ENCODE assay signal across 1 cellular context in the genomic region with DNA sequence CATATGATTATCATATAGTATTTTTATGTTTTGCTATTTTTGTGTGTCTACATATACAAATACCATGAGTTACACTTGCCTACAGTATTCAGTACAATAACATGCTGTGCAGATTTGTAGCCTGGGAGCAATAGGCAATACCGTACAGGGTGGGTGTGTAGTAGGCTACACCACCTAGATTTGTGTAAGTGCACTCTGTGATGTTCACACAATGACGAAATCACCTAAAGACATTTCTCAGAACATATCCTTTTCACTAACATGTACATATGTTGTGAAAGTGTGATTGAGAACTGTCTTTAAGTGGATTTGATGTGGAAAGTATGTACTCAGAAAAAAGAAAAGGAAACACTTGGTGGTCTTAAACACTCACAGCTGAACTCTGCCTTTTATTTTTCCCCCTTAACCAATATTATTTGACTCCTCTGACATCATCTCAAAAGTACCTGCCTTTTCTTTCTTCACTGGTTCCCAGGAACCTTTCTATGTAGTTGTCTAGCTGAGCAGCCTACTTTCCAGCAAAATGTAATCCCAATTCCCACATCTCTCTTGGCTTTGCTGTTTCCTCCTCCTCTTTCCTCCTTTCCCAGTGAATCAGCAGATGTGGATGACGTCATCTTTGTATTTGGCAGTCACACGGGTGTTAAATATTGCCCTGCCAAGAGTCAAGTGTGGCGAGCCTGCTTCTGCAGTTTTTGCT.
TF ChIP-seq lines count a peak whose summit lies in the region.

No MANE protein-coding gene starts in this region.

TF ChIP-seq in K562, 482 proteins besides CTCF, POLR2A, EP300 and RAD21 (continued from another document and continues in another):
- TF ChIP-seq, protein P1, sequence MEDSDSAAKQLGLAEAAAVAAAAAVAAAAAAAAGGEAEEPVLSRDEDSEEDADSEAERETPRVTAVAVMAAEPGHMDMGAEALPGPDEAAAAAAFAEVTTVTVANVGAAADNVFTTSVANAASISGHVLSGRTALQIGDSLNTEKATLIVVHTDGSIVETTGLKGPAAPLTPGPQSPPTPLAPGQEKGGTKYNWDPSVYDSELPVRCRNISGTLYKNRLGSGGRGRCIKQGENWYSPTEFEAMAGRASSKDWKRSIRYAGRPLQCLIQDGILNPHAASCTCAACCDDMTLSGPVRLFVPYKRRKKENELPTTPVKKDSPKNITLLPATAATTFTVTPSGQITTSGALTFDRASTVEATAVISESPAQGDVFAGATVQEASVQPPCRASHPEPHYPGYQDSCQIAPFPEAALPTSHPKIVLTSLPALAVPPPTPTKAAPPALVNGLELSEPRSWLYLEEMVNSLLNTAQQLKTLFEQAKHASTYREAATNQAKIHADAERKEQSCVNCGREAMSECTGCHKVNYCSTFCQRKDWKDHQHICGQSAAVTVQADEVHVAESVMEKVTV (CRISPR knock-in tag; IDR thresholded peaks at IDR 0.05): no peak
- TF ChIP-seq, protein P2, sequence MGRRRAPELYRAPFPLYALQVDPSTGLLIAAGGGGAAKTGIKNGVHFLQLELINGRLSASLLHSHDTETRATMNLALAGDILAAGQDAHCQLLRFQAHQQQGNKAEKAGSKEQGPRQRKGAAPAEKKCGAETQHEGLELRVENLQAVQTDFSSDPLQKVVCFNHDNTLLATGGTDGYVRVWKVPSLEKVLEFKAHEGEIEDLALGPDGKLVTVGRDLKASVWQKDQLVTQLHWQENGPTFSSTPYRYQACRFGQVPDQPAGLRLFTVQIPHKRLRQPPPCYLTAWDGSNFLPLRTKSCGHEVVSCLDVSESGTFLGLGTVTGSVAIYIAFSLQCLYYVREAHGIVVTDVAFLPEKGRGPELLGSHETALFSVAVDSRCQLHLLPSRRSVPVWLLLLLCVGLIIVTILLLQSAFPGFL (CRISPR knock-in tag; IDR thresholded peaks at IDR 0.05): no peak
- TF ChIP-seq ZNF253 (CRISPR knock-in tag; conservative IDR thresholded peaks at IDR 0.05) (no peak), SETDB1 (IDR thresholded peaks at IDR 0.05; ENCODE audit: low read length) (no peak), RFX1 (IDR thresholded peaks at IDR 0.05) (no peak), ARID2 (IDR thresholded peaks at IDR 0.05) (no peak), RBM22 (IDR thresholded peaks at IDR 0.05; ENCODE audit: low read depth, low read length, poor library complexity, severe bottlenecking) (no peak), SIX5 (IDR thresholded peaks at IDR 0.05; ENCODE audit: borderline replicate concordance in 1 of 2, insufficient read depth in 1 of 2, low read depth in 1 of 2, low read length in 2 of 2) (no peak), POLR3G (IDR thresholded peaks at IDR 0.05; ENCODE audit: extremely low read depth, insufficient read length, insufficient replicate concordance) (no peak), DPF2 (IDR thresholded peaks at IDR 0.05) (peak; percentile 78), TSC22D4 (tag; IDR thresholded peaks at IDR 0.05) (no peak), KAT2B (IDR thresholded peaks at IDR 0.05; ENCODE audit: low read depth, low read length) (no peak), SNIP1 (IDR thresholded peaks at IDR 0.05; ENCODE audit: low read depth) (no peak), ZNF584 (CRISPR knock-in tag; IDR thresholded peaks at IDR 0.05; ENCODE audit: low read depth) (no peak), ZNF197 (CRISPR knock-in tag; IDR thresholded peaks at IDR 0.05; ENCODE audit: low read depth) (no peak), ZNF830 (CRISPR knock-in tag; IDR thresholded peaks at IDR 0.05) (no peak), TCF7L2 (IDR thresholded peaks at IDR 0.05; ENCODE audit: low read depth, low read length) (no peak), HIVEP1 (CRISPR knock-in tag; IDR thresholded peaks at IDR 0.05) (peak; percentile 61; the same call in 1 of the 2 replicates), ZNF41 (CRISPR knock-in tag; conservative IDR thresholded peaks at IDR 0.05) (no peak), KDM4B (IDR thresholded peaks at IDR 0.05; ENCODE audit: borderline replicate concordance in 2 of 2, low read depth in 1 of 2) (no peak), ZNF263 (CRISPR knock-in tag; IDR thresholded peaks at IDR 0.05; ENCODE audit: borderline replicate concordance) (no peak), ZFP1 (CRISPR knock-in tag; IDR thresholded peaks at IDR 0.05) (no peak), SOX6 (IDR thresholded peaks at IDR 0.05) (no peak), FOXK2 (conservative IDR thresholded peaks at IDR 0.05 in 1 of 2, IDR thresholded peaks at IDR 0.05 in 1 of 2; ENCODE audit: low read depth in 2 of 2) (peak in 1 of 2 experiments; percentile 36; a peak in 2 of 4 replicates), STAT5B (CRISPR knock-in tag; IDR thresholded peaks at IDR 0.05) (no peak), EHMT2 (IDR thresholded peaks at IDR 0.05) (no peak), ATF1 (CRISPR knock-in tag; IDR thresholded peaks at IDR 0.05) (peak; percentile 50; the same call in 1 of the 2 replicates), ATF1 (tag; IDR thresholded peaks at IDR 0.05) (peak; percentile 94), BCOR (IDR thresholded peaks at IDR 0.05) (no peak), GABPB1 (CRISPR knock-in tag; IDR thresholded peaks at IDR 0.05) (no peak), HDGF (IDR thresholded peaks at IDR 0.05) (no peak), ZNF143 (CRISPR knock-in tag; IDR thresholded peaks at IDR 0.05) (no peak), ZNF282 (CRISPR knock-in tag; IDR thresholded peaks at IDR 0.05) (no peak), TAF9B (IDR thresholded peaks at IDR 0.05; ENCODE audit: partially characterized antibody) (no peak), ETV1 (tag; conservative IDR thresholded peaks at IDR 0.05; ENCODE audit: low read depth) (no peak; the same call in 1 of the 2 replicates)
- TF ChIP-seq, protein P3, sequence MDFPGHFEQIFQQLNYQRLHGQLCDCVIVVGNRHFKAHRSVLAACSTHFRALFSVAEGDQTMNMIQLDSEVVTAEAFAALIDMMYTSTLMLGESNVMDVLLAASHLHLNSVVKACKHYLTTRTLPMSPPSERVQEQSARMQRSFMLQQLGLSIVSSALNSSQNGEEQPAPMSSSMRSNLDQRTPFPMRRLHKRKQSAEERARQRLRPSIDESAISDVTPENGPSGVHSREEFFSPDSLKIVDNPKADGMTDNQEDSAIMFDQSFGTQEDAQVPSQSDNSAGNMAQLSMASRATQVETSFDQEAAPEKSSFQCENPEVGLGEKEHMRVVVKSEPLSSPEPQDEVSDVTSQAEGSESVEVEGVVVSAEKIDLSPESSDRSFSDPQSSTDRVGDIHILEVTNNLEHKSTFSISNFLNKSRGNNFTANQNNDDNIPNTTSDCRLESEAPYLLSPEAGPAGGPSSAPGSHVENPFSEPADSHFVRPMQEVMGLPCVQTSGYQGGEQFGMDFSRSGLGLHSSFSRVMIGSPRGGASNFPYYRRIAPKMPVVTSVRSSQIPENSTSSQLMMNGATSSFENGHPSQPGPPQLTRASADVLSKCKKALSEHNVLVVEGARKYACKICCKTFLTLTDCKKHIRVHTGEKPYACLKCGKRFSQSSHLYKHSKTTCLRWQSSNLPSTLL (IDR thresholded peaks at IDR 0.05): no peak
- TF ChIP-seq, protein P4, sequence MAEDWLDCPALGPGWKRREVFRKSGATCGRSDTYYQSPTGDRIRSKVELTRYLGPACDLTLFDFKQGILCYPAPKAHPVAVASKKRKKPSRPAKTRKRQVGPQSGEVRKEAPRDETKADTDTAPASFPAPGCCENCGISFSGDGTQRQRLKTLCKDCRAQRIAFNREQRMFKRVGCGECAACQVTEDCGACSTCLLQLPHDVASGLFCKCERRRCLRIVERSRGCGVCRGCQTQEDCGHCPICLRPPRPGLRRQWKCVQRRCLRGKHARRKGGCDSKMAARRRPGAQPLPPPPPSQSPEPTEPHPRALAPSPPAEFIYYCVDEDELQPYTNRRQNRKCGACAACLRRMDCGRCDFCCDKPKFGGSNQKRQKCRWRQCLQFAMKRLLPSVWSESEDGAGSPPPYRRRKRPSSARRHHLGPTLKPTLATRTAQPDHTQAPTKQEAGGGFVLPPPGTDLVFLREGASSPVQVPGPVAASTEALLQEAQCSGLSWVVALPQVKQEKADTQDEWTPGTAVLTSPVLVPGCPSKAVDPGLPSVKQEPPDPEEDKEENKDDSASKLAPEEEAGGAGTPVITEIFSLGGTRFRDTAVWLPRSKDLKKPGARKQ (CRISPR knock-in tag; IDR thresholded peaks at IDR 0.05): no peak
- TF ChIP-seq, protein P5, sequence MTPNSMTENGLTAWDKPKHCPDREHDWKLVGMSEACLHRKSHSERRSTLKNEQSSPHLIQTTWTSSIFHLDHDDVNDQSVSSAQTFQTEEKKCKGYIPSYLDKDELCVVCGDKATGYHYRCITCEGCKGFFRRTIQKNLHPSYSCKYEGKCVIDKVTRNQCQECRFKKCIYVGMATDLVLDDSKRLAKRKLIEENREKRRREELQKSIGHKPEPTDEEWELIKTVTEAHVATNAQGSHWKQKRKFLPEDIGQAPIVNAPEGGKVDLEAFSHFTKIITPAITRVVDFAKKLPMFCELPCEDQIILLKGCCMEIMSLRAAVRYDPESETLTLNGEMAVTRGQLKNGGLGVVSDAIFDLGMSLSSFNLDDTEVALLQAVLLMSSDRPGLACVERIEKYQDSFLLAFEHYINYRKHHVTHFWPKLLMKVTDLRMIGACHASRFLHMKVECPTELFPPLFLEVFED (CRISPR knock-in tag; conservative IDR thresholded peaks at IDR 0.05): peak; percentile 84
- TF ChIP-seq, protein P6, sequence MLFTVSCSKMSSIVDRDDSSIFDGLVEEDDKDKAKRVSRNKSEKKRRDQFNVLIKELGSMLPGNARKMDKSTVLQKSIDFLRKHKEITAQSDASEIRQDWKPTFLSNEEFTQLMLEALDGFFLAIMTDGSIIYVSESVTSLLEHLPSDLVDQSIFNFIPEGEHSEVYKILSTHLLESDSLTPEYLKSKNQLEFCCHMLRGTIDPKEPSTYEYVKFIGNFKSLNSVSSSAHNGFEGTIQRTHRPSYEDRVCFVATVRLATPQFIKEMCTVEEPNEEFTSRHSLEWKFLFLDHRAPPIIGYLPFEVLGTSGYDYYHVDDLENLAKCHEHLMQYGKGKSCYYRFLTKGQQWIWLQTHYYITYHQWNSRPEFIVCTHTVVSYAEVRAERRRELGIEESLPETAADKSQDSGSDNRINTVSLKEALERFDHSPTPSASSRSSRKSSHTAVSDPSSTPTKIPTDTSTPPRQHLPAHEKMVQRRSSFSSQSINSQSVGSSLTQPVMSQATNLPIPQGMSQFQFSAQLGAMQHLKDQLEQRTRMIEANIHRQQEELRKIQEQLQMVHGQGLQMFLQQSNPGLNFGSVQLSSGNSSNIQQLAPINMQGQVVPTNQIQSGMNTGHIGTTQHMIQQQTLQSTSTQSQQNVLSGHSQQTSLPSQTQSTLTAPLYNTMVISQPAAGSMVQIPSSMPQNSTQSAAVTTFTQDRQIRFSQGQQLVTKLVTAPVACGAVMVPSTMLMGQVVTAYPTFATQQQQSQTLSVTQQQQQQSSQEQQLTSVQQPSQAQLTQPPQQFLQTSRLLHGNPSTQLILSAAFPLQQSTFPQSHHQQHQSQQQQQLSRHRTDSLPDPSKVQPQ (CRISPR knock-in tag; IDR thresholded peaks at IDR 0.05; ENCODE audit: borderline replicate concordance): no peak
- TF ChIP-seq, protein P7, sequence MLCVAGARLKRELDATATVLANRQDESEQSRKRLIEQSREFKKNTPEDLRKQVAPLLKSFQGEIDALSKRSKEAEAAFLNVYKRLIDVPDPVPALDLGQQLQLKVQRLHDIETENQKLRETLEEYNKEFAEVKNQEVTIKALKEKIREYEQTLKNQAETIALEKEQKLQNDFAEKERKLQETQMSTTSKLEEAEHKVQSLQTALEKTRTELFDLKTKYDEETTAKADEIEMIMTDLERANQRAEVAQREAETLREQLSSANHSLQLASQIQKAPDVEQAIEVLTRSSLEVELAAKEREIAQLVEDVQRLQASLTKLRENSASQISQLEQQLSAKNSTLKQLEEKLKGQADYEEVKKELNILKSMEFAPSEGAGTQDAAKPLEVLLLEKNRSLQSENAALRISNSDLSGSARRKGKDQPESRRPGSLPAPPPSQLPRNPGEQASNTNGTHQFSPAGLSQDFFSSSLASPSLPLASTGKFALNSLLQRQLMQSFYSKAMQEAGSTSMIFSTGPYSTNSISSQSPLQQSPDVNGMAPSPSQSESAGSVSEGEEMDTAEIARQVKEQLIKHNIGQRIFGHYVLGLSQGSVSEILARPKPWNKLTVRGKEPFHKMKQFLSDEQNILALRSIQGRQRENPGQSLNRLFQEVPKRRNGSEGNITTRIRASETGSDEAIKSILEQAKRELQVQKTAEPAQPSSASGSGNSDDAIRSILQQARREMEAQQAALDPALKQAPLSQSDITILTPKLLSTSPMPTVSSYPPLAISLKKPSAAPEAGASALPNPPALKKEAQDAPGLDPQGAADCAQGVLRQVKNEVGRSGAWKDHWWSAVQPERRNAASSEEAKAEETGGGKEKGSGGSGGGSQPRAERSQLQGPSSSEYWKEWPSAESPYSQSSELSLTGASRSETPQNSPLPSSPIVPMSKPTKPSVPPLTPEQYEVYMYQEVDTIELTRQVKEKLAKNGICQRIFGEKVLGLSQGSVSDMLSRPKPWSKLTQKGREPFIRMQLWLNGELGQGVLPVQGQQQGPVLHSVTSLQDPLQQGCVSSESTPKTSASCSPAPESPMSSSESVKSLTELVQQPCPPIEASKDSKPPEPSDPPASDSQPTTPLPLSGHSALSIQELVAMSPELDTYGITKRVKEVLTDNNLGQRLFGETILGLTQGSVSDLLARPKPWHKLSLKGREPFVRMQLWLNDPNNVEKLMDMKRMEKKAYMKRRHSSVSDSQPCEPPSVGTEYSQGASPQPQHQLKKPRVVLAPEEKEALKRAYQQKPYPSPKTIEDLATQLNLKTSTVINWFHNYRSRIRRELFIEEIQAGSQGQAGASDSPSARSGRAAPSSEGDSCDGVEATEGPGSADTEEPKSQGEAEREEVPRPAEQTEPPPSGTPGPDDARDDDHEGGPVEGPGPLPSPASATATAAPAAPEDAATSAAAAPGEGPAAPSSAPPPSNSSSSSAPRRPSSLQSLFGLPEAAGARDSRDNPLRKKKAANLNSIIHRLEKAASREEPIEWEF (CRISPR knock-in tag; IDR thresholded peaks at IDR 0.05): no peak
- TF ChIP-seq, protein P8, sequence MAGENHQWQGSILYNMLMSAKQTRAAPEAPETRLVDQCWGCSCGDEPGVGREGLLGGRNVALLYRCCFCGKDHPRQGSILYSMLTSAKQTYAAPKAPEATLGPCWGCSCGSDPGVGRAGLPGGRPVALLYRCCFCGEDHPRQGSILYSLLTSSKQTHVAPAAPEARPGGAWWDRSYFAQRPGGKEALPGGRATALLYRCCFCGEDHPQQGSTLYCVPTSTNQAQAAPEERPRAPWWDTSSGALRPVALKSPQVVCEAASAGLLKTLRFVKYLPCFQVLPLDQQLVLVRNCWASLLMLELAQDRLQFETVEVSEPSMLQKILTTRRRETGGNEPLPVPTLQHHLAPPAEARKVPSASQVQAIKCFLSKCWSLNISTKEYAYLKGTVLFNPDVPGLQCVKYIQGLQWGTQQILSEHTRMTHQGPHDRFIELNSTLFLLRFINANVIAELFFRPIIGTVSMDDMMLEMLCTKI (IDR thresholded peaks at IDR 0.05; ENCODE audit: partially characterized antibody): no peak
- TF ChIP-seq, protein P9, sequence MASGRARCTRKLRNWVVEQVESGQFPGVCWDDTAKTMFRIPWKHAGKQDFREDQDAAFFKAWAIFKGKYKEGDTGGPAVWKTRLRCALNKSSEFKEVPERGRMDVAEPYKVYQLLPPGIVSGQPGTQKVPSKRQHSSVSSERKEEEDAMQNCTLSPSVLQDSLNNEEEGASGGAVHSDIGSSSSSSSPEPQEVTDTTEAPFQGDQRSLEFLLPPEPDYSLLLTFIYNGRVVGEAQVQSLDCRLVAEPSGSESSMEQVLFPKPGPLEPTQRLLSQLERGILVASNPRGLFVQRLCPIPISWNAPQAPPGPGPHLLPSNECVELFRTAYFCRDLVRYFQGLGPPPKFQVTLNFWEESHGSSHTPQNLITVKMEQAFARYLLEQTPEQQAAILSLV (tag; IDR thresholded peaks at IDR 0.05): no peak
- TF ChIP-seq, protein P10, sequence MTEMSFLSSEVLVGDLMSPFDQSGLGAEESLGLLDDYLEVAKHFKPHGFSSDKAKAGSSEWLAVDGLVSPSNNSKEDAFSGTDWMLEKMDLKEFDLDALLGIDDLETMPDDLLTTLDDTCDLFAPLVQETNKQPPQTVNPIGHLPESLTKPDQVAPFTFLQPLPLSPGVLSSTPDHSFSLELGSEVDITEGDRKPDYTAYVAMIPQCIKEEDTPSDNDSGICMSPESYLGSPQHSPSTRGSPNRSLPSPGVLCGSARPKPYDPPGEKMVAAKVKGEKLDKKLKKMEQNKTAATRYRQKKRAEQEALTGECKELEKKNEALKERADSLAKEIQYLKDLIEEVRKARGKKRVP (CRISPR knock-in tag; IDR thresholded peaks at IDR 0.05): no peak
